26 cellular contexts compared by ENCODE assay signal in the genomic region with DNA sequence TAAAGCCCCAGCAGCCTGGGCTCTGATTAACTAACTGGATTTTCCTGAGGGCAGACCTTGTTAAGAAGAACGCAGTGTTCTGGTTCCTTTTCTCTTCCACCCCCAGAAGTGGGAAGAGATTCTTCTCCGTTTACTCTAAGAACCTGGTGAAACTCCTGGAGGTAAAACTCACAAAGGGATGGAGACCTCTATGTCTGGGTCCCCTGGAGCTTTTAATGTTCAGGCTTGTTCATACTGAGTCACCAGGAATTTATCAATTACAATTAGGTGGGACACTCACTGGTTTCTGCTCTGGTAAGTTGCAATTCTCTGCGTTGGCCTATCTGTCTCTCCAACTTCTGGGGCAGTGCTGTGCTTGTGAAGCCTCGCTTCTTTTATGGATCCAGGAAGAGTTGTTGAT.
DNase-seq lines count a peak whose midpoint lies in the region; ATAC-seq and TF ChIP-seq lines count a peak whose summit lies in the region.
"Had no signal": no experiment of that assay in that cellular context is flagged by ENCODE, and none has a peak within 500 bp of the region (broad histone marks: within the 10 kb centered on the region; RNA-seq: fewer than 3 reads in every experiment).

No MANE protein-coding gene starts in this region.

- no peaks in the 10 kb centered on the region for H3K36me3 ChIP-seq in HEK293 (ENCODE audit: control insufficient read depth in 2 of 2, insufficient read depth in 1 of 2, low read length in 2 of 2)
- H3K36me3 ChIP-seq: BLaER1, MG63, SJSA1 had no signal

- no peak overlapping the region for H3K27ac ChIP-seq in HEK293 (ENCODE audit: extremely low read depth, low read depth, low read length)
- H3K27ac ChIP-seq: BLaER1, GM23248, SJSA1 had no signal

- CTCF ChIA-PET in HEK293 (lab: Yijun Ruan, JAX): no interaction called here

- H3K4me3 ChIP-seq in HEK293 (ENCODE audit: low read depth, low read length) (no peak overlapping the region), choroid plexus epithelial cell (ENCODE audit: low read depth, low read length) (no peak overlapping the region), skeletal muscle cell (ENCODE audit: low read depth, low read length) (no peak overlapping the region)
- H3K4me3 ChIP-seq: BLaER1, GM23248, K562, MG63, SJSA1 had no signal

- POLR2A ChIA-PET in HEK293 (lab: Yijun Ruan, JAX): no interaction called here

- no peaks in the 10 kb centered on the region for H3K4me1 ChIP-seq in HEK293 (ENCODE audit: control insufficient read depth, insufficient read depth, low read length)
- H3K4me1 ChIP-seq: BLaER1, Caco-2, SJSA1 had no signal

- ATAC-seq in HG02610 (IDR thresholded peaks at IDR 0.05; ENCODE audit: unreplicated experiment): no peak
- ATAC-seq in HG03175 (IDR thresholded peaks at IDR 0.05; ENCODE audit: unreplicated experiment): no peak
- no peak for ATAC-seq in HG03095 (IDR thresholded peaks at IDR 0.05; ENCODE audit: unreplicated experiment)
- ATAC-seq: HCT116, HepG2, K562, Right ventricle myocardium inferior had no signal

- DNase-seq in choroid plexus epithelial cell (ENCODE audit: low read depth): peak; percentile 22
- DNase-seq in kidney tubule cell (ENCODE audit: low spot score): peak; percentile 85
- DNase-seq in skeletal muscle cell (ENCODE audit: low read depth): peak; percentile 36
- no peak for DNase-seq in NCI-H82 (lab: John Stamatoyannopoulos, UW)
- DNase-seq: Caco-2; CD4-positive, alpha-beta memory T cell; DMS 273 treated with DMSO at 0.1 percent for 48 hours; DMS79 treated with DMSO at 0.1 percent for 48 hours; GM23248; MG63; NCI-H1417; NCI-H1694 treated with DMSO at 0.1 percent for 48 hours; NCI-H2081 treated with DMSO at 0.1 percent for 48 hours; NCI-H2171 treated with DMSO at 0.1 percent for 48 hours; NCI-H524 treated with DMSO at 0.1 percent for 48 hours; OCI-M1 had no signal

- TF ChIP-seq CTCF in HEK293 (tag by site-specific recombination; IDR thresholded peaks at IDR 0.05) (no peak), choroid plexus epithelial cell (conservative IDR thresholded peaks at IDR 0.05; ENCODE audit: low read depth, low read length) (no peak)

- H3K9me3 ChIP-seq in HEK293 (ENCODE audit: control insufficient read depth, insufficient read depth, low read depth, low read length): no peaks in the 10 kb centered on the region
- H3K9me3 ChIP-seq: BLaER1, Caco-2, MG63, SJSA1 had no signal

TF ChIP-seq in HEK293, 187 proteins besides CTCF, POLR2A, EP300 and RAD21:
- TF ChIP-seq, protein P1, sequence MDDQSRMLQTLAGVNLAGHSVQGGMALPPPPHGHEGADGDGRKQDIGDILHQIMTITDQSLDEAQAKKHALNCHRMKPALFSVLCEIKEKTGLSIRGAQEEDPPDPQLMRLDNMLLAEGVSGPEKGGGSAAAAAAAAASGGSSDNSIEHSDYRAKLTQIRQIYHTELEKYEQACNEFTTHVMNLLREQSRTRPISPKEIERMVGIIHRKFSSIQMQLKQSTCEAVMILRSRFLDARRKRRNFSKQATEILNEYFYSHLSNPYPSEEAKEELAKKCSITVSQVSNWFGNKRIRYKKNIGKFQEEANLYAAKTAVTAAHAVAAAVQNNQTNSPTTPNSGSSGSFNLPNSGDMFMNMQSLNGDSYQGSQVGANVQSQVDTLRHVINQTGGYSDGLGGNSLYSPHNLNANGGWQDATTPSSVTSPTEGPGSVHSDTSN (CRISPR knock-in tag; IDR thresholded peaks at IDR 0.05): no peak
- TF ChIP-seq GLIS1 (tag by site-specific recombination; IDR thresholded peaks at IDR 0.05): peak; percentile 60
